1 cellular context compared by ENCODE assay signal in the genomic region with DNA sequence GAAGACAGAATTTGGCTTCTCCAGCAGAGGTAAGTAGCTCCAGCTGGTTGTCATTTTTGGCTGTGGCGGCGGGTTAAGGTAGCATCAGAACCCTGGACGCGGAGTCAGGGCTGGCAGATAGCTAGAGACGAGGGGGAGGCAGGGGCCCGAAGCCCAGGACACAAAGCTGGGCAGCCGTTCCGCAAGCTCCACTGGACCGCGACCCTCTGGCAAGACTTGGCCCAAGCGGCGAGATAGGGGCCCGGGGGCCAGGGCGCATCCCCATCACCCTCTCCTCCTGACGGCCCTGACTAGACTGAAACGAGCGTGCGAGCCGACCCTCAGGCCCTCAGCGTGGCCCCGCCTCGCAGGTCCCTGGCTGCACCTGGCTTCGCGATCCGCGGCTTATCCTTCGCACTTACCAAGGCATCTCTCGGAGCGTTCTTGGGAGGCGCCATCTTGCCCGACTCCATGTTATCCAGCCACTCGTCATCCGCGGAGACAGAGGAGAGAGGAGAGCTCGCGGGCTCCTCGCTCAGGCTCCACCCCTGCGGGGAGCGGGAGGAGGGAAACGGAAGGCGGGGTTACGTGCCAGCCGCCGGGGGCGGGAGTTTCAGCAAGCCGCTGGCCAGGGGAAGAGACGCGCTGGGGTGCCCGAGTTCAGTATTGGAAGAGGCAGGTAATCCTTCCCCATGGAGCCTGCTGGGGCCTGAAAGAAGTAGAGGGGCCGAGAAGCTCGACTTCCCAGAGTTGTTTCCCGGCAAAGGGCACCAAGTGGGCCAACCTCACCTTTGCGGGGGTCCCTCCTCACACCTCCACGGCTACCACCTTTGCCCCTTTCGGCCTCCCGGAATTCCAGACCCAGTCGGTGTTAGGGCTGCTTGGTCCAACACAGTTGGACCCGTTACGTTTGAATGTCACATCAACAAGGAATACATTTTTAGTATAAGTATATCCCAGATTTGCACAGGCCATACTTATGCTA.
TF ChIP-seq lines count a peak whose summit lies in the region.

A gene with protein sequence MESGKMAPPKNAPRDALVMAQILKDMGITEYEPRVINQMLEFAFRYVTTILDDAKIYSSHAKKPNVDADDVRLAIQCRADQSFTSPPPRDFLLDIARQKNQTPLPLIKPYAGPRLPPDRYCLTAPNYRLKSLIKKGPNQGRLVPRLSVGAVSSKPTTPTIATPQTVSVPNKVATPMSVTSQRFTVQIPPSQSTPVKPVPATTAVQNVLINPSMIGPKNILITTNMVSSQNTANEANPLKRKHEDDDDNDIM (minus strand): TSS at position 491 of the 964 bp plus-strand sequence. CDS start 39 bp downstream, at position 452.

TF ChIP-seq in IMR-90, 13 proteins besides CTCF, POLR2A, EP300 and RAD21:
- TF ChIP-seq NFE2L2 (IDR thresholded peaks at IDR 0.05; ENCODE audit: low read depth, low read length) (no peak), MXI1 (IDR thresholded peaks at IDR 0.05; ENCODE audit: borderline replicate concordance, low read depth, low read length) (no peak)
